8 cellular contexts compared by ENCODE assay signal in genomic region chr1:161398900-161399256, GRCh38. TPM values are rescaled to one million over a fixed set of nuclear protein-coding genes. Genes with fewer than 3 reads are reported as not detected.
DNase-seq lines count a peak whose midpoint lies in the region; ATAC-seq, FAIRE-seq and TF ChIP-seq lines count a peak whose summit lies in the region.

No MANE protein-coding gene starts in this region.

- no CpG with 5 or more reads among the region's 17 CpGs for WGBS in IMR-90 (ENCODE audit: extremely low coverage in 2 of 2, insufficient read length in 1 of 2), 2 experiments

- peak overlapping the region; percentile 90 for H2AFZ ChIP-seq in IMR-90 (replicated peaks; ENCODE audit: low read length, poor library complexity)

- TF ChIP-seq POLR2A in IMR-90 (IDR thresholded peaks at IDR 0.05; ENCODE audit: low read depth, low read length) (no peak), GM12892 (IDR thresholded peaks at IDR 0.05; ENCODE audit: low read depth, low read length) (no peak)

- H2BK120ac ChIP-seq in IMR-90 (ENCODE audit: low read depth, low read length): peak overlapping the region; percentile 23; the same call in 1 of the 2 replicates

- H3K4me1 Mint-ChIP-seq in CD14-positive monocyte (peaks cover 21% of the 10 kb centered on the region), natural killer cell (peaks cover 36 to 40% of the 10 kb centered on the region in 2 donors)

- intact Hi-C loops in CD14-positive monocyte (cut with micrococcal nuclease) (no loop called here), IMR-90 (cut with micrococcal nuclease) (no loop called here), dorsolateral prefrontal cortex (cut with DNase I) (loop anchor here in 1 of 2 donors (5.0 to 10.0 kb wide), 3 partner anchors 133 to 354 kb away; partner anchors contain the start of genes DUSP12 and USF1), natural killer cell (cut with micrococcal nuclease) (loop anchor here (1.0 kb wide), 1 partner anchor 9 kb away; no protein-coding TSS in a partner anchor)

- peak overlapping the region; percentile 84 for H4K91ac ChIP-seq in IMR-90 (ENCODE audit: insufficient read depth, low read depth, low read length)

- H3K9ac ChIP-seq in IMR-90 (ENCODE audit: low read depth, low read length): peak overlapping the region; percentile 84

- peaks cover 2 to 16% (median 12%) of the 10 kb centered on the region in 7 donors for H3K9me3 Mint-ChIP-seq in CD14-positive monocyte
- H3K9me3 Mint-ChIP-seq in natural killer cell: peaks cover 0 to 2% of the 10 kb centered on the region in 2 donors

- dilution Hi-C loops in IMR-90 (cut with HindIII; ENCODE audit: low sequenced_read_pairs, unreplicated experiment): no loop called here

- H3K36me3 Mint-ChIP-seq in CD14-positive monocyte: peaks cover 2 to 9% of the 10 kb centered on the region in 2 donors
- no peaks in the 10 kb centered on the region for H3K36me3 Mint-ChIP-seq in natural killer cell

- no peaks in the 10 kb centered on the region for H3K36me3 ChIP-seq in IMR-90 (ENCODE audit: control insufficient read depth, insufficient read depth, low read length)

- no peaks in the 10 kb centered on the region for H3K4me1 ChIP-seq in IMR-90 (ENCODE audit: control insufficient read depth, insufficient read depth, low read length)

- in situ Hi-C loops in IMR-90 (cut with MboI; ENCODE audit: low sequenced_read_pairs): no loop called here

- no peaks in the 10 kb centered on the region for H4K20me1 ChIP-seq in IMR-90 (ENCODE audit: insufficient read depth, low read length)

- H3K27ac Mint-ChIP-seq in CD14-positive monocyte: peak overlapping the region; percentile 99 to 100 (median 100)
- H3K27ac Mint-ChIP-seq in natural killer cell: peak overlapping the region; percentile 100

- CTCF ChIA-PET in IMR-90 (lab: Yijun Ruan, JAX): no interaction called here

- H4K5ac ChIP-seq in IMR-90 (ENCODE audit: low read depth, low read length): peak overlapping the region; percentile 96

- H3K56ac ChIP-seq in IMR-90 (ENCODE audit: extremely low read depth, insufficient read depth, low read length): peak overlapping the region; percentile 93

- H3K9me1 ChIP-seq in IMR-90 (ENCODE audit: insufficient read depth, low read length): 0 out of 2 replicates have a peak, but pooled peaks cover 2% of the 10 kb centered on the region

- peak overlapping the region; percentile 98 to 99 for H4K8ac ChIP-seq in IMR-90 (ENCODE audit: low read depth in 2 of 2, low read length in 2 of 2)

- H3K4ac ChIP-seq in IMR-90 (ENCODE audit: low read depth, low read length): peak overlapping the region; percentile 91

- H3K4me3 Mint-ChIP-seq in CD14-positive monocyte (peak overlapping the region; percentile 98 to 99), natural killer cell (peak overlapping the region; percentile 97)

- H3K27ac ChIP-seq in IMR-90 (ENCODE audit: insufficient read depth, low read length) (peak overlapping the region; percentile 83), dorsolateral prefrontal cortex (peak overlapping the region; percentile 91 to 100 (median 100))

- no peak for FAIRE-seq in GM12892 (lab: Jason Lieb, UNC)

- H3K23ac ChIP-seq in IMR-90 (ENCODE audit: low read depth, low read length): peak overlapping the region; percentile 80

- TF ChIP-seq CTCF in CD14-positive monocyte (IDR thresholded peaks at IDR 0.05) (no peak), IMR-90 (conservative IDR thresholded peaks at IDR 0.05; ENCODE audit: low read depth, low read length) (no peak), dorsolateral prefrontal cortex (IDR thresholded peaks at IDR 0.05 in 54 of 56, conservative IDR thresholded peaks at IDR 0.05 in 2 of 56; ENCODE audit: low read depth in 1 of 56, partially characterized antibody in 56 of 56) (no peak), natural killer cell (IDR thresholded peaks at IDR 0.05) (no peak)

- peak overlapping the region; percentile 57 for H3K18ac ChIP-seq in IMR-90 (ENCODE audit: low read depth, low read length)

- H3K4me3 ChIP-seq in IMR-90 (ENCODE audit: insufficient read depth, low read depth, low read length) (peak overlapping the region; percentile 70), dorsolateral prefrontal cortex (peak overlapping the region; percentile 68 to 100 (median 88))

- H3K27me3 Mint-ChIP-seq in CD14-positive monocyte (ENCODE audit: low read depth in 3 of 3) (peaks cover 18 to 26% (median 19%) of the 10 kb centered on the region in 3 donors), natural killer cell (ENCODE audit: low read depth in 2 of 2) (peaks cover 0 to 3% of the 10 kb centered on the region in 2 donors)

- ATAC-seq in IMR-90 (ENCODE audit: low read depth) (peak; percentile 3; the same call in 1 of the 2 replicates), natural killer cell (peak in 2 of 3 donors; percentile 27 to 34), HG02938 (IDR thresholded peaks at IDR 0.05; ENCODE audit: unreplicated experiment) (no peak), HG02798 (IDR thresholded peaks at IDR 0.05; ENCODE audit: poor library complexity, unreplicated experiment) (no peak)

- no peak overlapping the region for H2AK5ac ChIP-seq in IMR-90 (ENCODE audit: low read depth, low read length)

- no peaks in the 10 kb centered on the region for H3K79me1 ChIP-seq in IMR-90 (ENCODE audit: low read depth in 1 of 2, low read length in 2 of 2)

- H3K27me3 ChIP-seq in IMR-90 (ENCODE audit: control insufficient read depth, insufficient read depth, low read length) (no peaks in the 10 kb centered on the region), dorsolateral prefrontal cortex (no peaks in the 10 kb centered on the region)

- BruUV-seq in IMR-90 (replicated peaks; lab: Mats Ljungman, UMichigan): no TSS peak

- DNase-seq in CD14-positive monocyte (ENCODE audit: low spot score) (no peak), IMR-90 (no peak), dorsolateral prefrontal cortex (no peak), natural killer cell (no peak), GM12892 (ENCODE audit: insufficient read length) (no peak)
- DNase-seq in stimulated activated naive CD4-positive, alpha-beta T cell treated with Interleukin-2 at 50 U/mL for 16 hours (lab: John Stamatoyannopoulos, UW): no peak

- H2BK20ac ChIP-seq in IMR-90 (ENCODE audit: low read depth, low read length): no peak overlapping the region

- TF ChIP-seq RAD21 in IMR-90 (IDR thresholded peaks at IDR 0.05; ENCODE audit: low read length): no peak

- H2BK5ac ChIP-seq in IMR-90 (ENCODE audit: low read depth, low read length, poor library complexity, severe bottlenecking): peak overlapping the region; percentile 70

- peak overlapping the region; percentile 75 for H3K4me2 ChIP-seq in IMR-90 (ENCODE audit: low read depth, low read length)

- no peaks in the 10 kb centered on the region for H3K9me3 ChIP-seq in IMR-90 (ENCODE audit: control insufficient read depth, insufficient read depth, low read length)

- peak overlapping the region; percentile 47 for H2AK9ac ChIP-seq in IMR-90 (replicated peaks; ENCODE audit: low read depth, low read length, poor library complexity)

- POLR2A ChIA-PET in IMR-90 (lab: Charles Lee; ENCODE audit: unreplicated experiment): no interaction called here

- peak overlapping the region; percentile 96 for H3K14ac ChIP-seq in IMR-90 (replicated peaks; ENCODE audit: low read depth, low read length)

- H2BK15ac ChIP-seq in IMR-90 (ENCODE audit: low read depth, low read length): peak overlapping the region; percentile 72; the same call in 1 of the 3 replicates

TF ChIP-seq in IMR-90, 13 proteins besides CTCF, POLR2A, EP300 and RAD21:
- no peak for TF ChIP-seq MXI1 (IDR thresholded peaks at IDR 0.05; ENCODE audit: borderline replicate concordance, low read depth, low read length)
- no peak for TF ChIP-seq CHD1 (IDR thresholded peaks at IDR 0.05; ENCODE audit: low read depth, low read length)
- no peak for TF ChIP-seq USF2 (IDR thresholded peaks at IDR 0.05; ENCODE audit: low read depth, low read length)
TF ChIP-seq in IMR-90: peak in this region for 0.

RNA-seq across cellular contexts. Expression of gene CFAP126, which starts 31.2 kb away (rescaled TPM):
- polyA plus RNA-seq in CD14-positive monocyte (not detected), IMR-90 (2012; rRNA removed) (not detected in 2 replicates)
- total RNA-seq in IMR-90 (2012; rRNA removed) (not detected in 2 replicates), dorsolateral prefrontal cortex (1 to 10 TPM in 63 of 120 experiments, under 1 TPM in 21, not detected in 36; 0.55 to 7.3 (median 1.5) TPM), natural killer cell (not detected)
- not detected in 2 replicates for polyA plus RNA-seq in IMR-90 (2012; cell fraction: cytosol; rRNA removed)
- not detected in 2 replicates for polyA plus RNA-seq in IMR-90 (2012; cell fraction: nucleus; rRNA removed; ENCODE audit: low replicate concordance)
- not detected for polyA plus RNA-seq in GM12892 (2012; ENCODE audit: missing spikeins)

Comparison
In these comparisons a context has a peak if more than half of its experiments do, and no peak if none do; other contexts are left out.
1. ATAC-seq: peak in IMR-90 (single experiment) and natural killer cell (2 of 3); none in HG02938 (single experiment) and HG02798 (single experiment).